In the genomic region with DNA sequence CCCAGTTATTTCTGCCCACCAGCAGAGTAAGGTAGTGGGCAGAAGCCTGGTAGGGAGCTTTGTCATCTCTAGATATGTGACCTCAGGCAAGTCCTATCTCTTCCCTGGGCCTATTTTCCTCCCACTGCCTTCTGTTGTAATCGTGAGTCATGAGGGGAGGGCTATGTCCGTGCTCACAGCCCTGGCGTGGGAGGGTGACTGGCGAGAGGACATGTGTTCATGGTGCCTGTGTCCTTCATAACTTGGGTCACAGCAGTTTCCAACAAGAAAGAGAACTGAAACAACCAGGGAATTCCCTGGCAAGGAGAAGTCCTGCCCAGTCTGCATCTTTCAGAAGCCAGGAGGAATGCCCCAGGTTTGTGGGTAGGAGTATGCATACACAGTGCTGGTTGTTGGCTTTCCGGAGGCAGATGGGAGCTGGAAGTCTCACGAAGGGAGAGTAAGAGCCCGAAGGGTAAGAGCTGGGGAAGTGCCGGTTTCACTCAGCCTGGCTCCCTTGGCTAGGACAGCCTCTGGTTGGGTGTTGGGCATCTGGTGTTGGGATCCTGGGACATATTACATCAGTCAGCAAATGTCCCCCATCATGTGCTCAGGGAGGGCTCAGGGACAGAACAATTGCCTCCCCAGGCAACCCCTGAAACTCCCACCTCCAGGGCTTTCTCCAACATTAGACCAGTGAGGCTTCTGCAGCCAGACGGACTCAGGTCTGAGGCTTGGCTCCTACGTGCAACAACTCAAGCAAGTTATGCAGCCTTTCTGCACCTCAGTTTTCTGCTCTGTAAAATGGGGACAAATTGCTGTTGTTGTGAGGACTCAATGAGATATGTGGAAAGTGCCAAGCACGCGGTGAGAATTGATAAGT, we compare ENCODE assay signal across 1 cellular context.
TF ChIP-seq lines count a peak whose summit lies in the region.

No MANE protein-coding gene starts in this region.

TF ChIP-seq in HepG2, 621 proteins besides CTCF, POLR2A, EP300 and RAD21 (continued from another document):
- no peak for TF ChIP-seq KDM2A (CRISPR knock-in tag; IDR thresholded peaks at IDR 0.05; ENCODE audit: borderline replicate concordance, low read depth)
- TF ChIP-seq SRSF1 (optimal IDR thresholded peaks at IDR 0.05; ENCODE audit: low read depth, low read length), result no peak
- TF ChIP-seq, protein P1, sequence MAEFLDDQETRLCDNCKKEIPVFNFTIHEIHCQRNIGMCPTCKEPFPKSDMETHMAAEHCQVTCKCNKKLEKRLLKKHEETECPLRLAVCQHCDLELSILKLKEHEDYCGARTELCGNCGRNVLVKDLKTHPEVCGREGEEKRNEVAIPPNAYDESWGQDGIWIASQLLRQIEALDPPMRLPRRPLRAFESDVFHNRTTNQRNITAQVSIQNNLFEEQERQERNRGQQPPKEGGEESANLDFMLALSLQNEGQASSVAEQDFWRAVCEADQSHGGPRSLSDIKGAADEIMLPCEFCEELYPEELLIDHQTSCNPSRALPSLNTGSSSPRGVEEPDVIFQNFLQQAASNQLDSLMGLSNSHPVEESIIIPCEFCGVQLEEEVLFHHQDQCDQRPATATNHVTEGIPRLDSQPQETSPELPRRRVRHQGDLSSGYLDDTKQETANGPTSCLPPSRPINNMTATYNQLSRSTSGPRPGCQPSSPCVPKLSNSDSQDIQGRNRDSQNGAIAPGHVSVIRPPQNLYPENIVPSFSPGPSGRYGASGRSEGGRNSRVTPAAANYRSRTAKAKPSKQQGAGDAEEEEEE (CRISPR knock-in tag; IDR thresholded peaks at IDR 0.05; ENCODE audit: borderline replicate concordance), result no peak
- 0 out of 4 replicates have a peak, but pooled peaks of 1 of the 2 experiments have one; percentile 30 for TF ChIP-seq MAFK (conservative IDR thresholded peaks at IDR 0.05 in 1 of 2, IDR thresholded peaks at IDR 0.05 in 1 of 2; ENCODE audit: low read length in 2 of 2)
- no peak for TF ChIP-seq RFX5 (IDR thresholded peaks at IDR 0.05; ENCODE audit: low read depth, low read length)
- no peak for TF ChIP-seq MTA1 (CRISPR knock-in tag; IDR thresholded peaks at IDR 0.05; ENCODE audit: borderline replicate concordance)
- TF ChIP-seq, protein P2, sequence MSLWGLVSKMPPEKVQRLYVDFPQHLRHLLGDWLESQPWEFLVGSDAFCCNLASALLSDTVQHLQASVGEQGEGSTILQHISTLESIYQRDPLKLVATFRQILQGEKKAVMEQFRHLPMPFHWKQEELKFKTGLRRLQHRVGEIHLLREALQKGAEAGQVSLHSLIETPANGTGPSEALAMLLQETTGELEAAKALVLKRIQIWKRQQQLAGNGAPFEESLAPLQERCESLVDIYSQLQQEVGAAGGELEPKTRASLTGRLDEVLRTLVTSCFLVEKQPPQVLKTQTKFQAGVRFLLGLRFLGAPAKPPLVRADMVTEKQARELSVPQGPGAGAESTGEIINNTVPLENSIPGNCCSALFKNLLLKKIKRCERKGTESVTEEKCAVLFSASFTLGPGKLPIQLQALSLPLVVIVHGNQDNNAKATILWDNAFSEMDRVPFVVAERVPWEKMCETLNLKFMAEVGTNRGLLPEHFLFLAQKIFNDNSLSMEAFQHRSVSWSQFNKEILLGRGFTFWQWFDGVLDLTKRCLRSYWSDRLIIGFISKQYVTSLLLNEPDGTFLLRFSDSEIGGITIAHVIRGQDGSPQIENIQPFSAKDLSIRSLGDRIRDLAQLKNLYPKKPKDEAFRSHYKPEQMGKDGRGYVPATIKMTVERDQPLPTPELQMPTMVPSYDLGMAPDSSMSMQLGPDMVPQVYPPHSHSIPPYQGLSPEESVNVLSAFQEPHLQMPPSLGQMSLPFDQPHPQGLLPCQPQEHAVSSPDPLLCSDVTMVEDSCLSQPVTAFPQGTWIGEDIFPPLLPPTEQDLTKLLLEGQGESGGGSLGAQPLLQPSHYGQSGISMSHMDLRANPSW (CRISPR knock-in tag; IDR thresholded peaks at IDR 0.05; ENCODE audit: borderline replicate concordance), result no peak
- TF ChIP-seq, protein P3, sequence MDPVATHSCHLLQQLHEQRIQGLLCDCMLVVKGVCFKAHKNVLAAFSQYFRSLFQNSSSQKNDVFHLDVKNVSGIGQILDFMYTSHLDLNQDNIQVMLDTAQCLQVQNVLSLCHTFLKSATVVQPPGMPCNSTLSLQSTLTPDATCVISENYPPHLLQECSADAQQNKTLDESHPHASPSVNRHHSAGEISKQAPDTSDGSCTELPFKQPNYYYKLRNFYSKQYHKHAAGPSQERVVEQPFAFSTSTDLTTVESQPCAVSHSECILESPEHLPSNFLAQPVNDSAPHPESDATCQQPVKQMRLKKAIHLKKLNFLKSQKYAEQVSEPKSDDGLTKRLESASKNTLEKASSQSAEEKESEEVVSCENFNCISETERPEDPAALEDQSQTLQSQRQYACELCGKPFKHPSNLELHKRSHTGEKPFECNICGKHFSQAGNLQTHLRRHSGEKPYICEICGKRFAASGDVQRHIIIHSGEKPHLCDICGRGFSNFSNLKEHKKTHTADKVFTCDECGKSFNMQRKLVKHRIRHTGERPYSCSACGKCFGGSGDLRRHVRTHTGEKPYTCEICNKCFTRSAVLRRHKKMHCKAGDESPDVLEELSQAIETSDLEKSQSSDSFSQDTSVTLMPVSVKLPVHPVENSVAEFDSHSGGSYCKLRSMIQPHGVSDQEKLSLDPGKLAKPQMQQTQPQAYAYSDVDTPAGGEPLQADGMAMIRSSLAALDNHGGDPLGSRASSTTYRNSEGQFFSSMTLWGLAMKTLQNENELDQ (CRISPR knock-in tag; IDR thresholded peaks at IDR 0.05; ENCODE audit: borderline replicate concordance), result no peak
- TF ChIP-seq ZNF770 (CRISPR knock-in tag; IDR thresholded peaks at IDR 0.05), result no peak
- TF ChIP-seq, protein P4, sequence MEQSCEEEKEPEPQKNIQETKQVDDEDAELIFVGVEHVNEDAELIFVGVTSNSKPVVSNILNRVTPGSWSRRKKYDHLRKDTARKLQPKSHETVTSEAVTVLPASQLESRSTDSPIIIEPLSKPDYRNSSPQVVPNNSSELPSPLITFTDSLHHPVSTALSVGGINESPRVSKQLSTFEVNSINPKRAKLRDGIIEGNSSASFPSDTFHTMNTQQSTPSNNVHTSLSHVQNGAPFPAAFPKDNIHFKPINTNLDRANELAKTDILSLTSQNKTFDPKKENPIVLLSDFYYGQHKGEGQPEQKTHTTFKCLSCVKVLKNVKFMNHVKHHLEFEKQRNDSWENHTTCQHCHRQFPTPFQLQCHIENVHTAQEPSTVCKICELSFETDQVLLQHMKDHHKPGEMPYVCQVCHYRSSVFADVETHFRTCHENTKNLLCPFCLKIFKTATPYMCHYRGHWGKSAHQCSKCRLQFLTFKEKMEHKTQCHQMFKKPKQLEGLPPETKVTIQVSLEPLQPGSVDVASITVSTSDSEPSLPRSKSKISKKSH (CRISPR knock-in tag; IDR thresholded peaks at IDR 0.05; ENCODE audit: borderline replicate concordance), result no peak
- TF ChIP-seq ZNF629 (CRISPR knock-in tag; conservative IDR thresholded peaks at IDR 0.05), result peak; percentile 57
- no peak for TF ChIP-seq ZFP41 (CRISPR knock-in tag; IDR thresholded peaks at IDR 0.05; ENCODE audit: borderline replicate concordance)
- TF ChIP-seq SP1 (IDR thresholded peaks at IDR 0.05), result no peak
- TF ChIP-seq SP1 (CRISPR knock-in tag; IDR thresholded peaks at IDR 0.05), result no peak
- no peak for TF ChIP-seq YEATS2 (CRISPR knock-in tag; IDR thresholded peaks at IDR 0.05; ENCODE audit: borderline replicate concordance)
- no peak for TF ChIP-seq ZNF138 (CRISPR knock-in tag; IDR thresholded peaks at IDR 0.05; ENCODE audit: low read depth)
- no peak for TF ChIP-seq KAT2B (IDR thresholded peaks at IDR 0.05; ENCODE audit: borderline replicate concordance, low read depth, low read length)
- no peak for TF ChIP-seq HDAC2 (CRISPR knock-in tag; IDR thresholded peaks at IDR 0.05)
- no peak for TF ChIP-seq ZNF569 (CRISPR knock-in tag; IDR thresholded peaks at IDR 0.05; ENCODE audit: borderline replicate concordance)
- TF ChIP-seq FOSL2 (CRISPR knock-in tag; IDR thresholded peaks at IDR 0.05), result peak; percentile 48
- TF ChIP-seq NCOA2 (CRISPR knock-in tag; IDR thresholded peaks at IDR 0.05), result no peak
